Comparison of ENCODE assay signal across 26 cellular contexts in the genomic region with DNA sequence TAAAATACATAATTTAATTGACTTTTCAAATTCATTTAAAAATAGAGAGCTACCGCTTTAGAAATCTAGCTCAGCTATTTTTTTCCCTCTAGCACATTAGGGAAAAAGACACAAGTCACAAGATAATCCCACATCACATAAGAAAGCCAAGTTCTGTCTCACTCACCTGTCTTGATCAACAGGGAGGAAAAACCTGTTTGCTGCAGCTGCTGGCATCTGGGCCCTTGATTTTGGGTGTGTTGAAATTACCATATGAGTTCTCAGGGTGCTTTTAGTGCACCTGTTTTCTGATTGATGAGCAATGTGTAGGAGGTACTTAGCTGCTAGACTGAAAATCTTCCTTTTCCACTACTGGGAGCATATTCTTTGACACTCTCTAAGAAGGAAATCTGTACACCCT.
"Had no signal": no experiment of that assay in that cellular context is flagged by ENCODE, and none has a peak within 500 bp of the region (broad histone marks: within the 10 kb centered on the region; RNA-seq: fewer than 3 reads in every experiment).

No MANE protein-coding gene starts in this region.

- H2AFZ ChIP-seq: parathyroid adenoma had no signal

- H3K9ac ChIP-seq: parathyroid adenoma had no signal

- H3K4me3 ChIP-seq: esophagus squamous epithelium, psoas muscle, right atrium auricular region, suprapubic skin, tibial artery had no signal

- H3K9me3 ChIP-seq: esophagus squamous epithelium, psoas muscle, right atrium auricular region, suprapubic skin, tibial artery had no signal

- H3K27ac ChIP-seq: esophagus squamous epithelium, parathyroid adenoma, psoas muscle, right atrium auricular region, suprapubic skin, tibial artery had no signal

- H3K36me3 ChIP-seq: right atrium auricular region had no signal

- H3K79me2 ChIP-seq: parathyroid adenoma had no signal

- DNase-seq: activated CD4-positive, alpha-beta T cell treated with anti-CD3 and anti-CD28 coated beads for 4 hours; activated CD4-positive, alpha-beta T cell treated with anti-CD3 and anti-CD28 coated beads, Interleukin-2, amount 50 U/mL, for 4 hours; activated CD4-positive, CD25-positive, alpha-beta regulatory T cell; activated gamma-delta T cell; activated naive CD4-positive, alpha-beta T cell treated with anti-CD3 and anti-CD28 coated beads, Interleukin-2, amount 50 U/mL, for 16 hours; activated naive CD8-positive, alpha-beta T cell treated with anti-CD3 and anti-CD28 coated beads, Interleukin-2, amount 50 U/mL, for 24 hours; activated T-cell treated with anti-CD3 and anti-CD28 coated beads for 4 hours; amygdala; central memory CD4-positive, alpha-beta T cell; esophagus squamous epithelium; left cardiac atrium; naive B cell; occipital lobe; psoas muscle; stimulated activated CD4-positive, alpha-beta T cell treated with anti-CD3 and anti-CD28 coated beads, Interleukin-15, amount 100 ng/mL, for 24 hours; stimulated activated CD4-positive, alpha-beta T cell treated with anti-CD3 and anti-CD28 coated beads, Interleukin-2, amount 100 ng/mL, for 24 hours; stimulated activated naive CD4-positive, alpha-beta T cell; T-helper 1 cell; tibial artery had no signal

- H3K4me1 ChIP-seq: psoas muscle, right atrium auricular region, tibial artery had no signal

- H3K4me1 Mint-ChIP-seq: mesothelial cell of epicardium, naive B cell had no signal

- H3K27ac Mint-ChIP-seq: activated naive CD8-positive, alpha-beta T cell treated with anti-CD3 and anti-CD28 coated beads, Interleukin-2, amount 50 U/mL, for 24 hours; activated T-helper 1 cell treated with anti-CD3 and anti-CD28 coated beads, Interleukin-12 subunit alpha, Interleukin-12 subunit beta, Interleukin-2, Interleukin-4 antibody, amounts not matched to agents 30 ng/mL and 10 ng/mL and 1 ng/mL, durations not matched to agents 14 hours and 24 hours and 36 hours; mesothelial cell of epicardium; T-helper 2 cell treated with Interferon-gamma antibody and Interleukin-4, amounts not matched to agents 5 μg/mL and 100 μg/mL, for 36 hours had no signal

- H3K27me3 ChIP-seq: esophagus squamous epithelium, right atrium auricular region, suprapubic skin, tibial artery had no signal

- H3K27me3 Mint-ChIP-seq: activated naive CD8-positive, alpha-beta T cell treated with anti-CD3 and anti-CD28 coated beads, Interleukin-2, amount 50 U/mL, for 24 hours; naive B cell had no signal

- H3K4me3 Mint-ChIP-seq: activated naive CD8-positive, alpha-beta T cell treated with anti-CD3 and anti-CD28 coated beads, Interleukin-2, amount 50 U/mL, for 24 hours; activated T-helper 1 cell treated with anti-CD3 and anti-CD28 coated beads, Interleukin-12 subunit alpha, Interleukin-12 subunit beta, Interleukin-2, Interleukin-4 antibody, amounts not matched to agents 30 ng/mL and 10 ng/mL and 1 ng/mL, durations not matched to agents 14 hours and 24 hours and 36 hours; mesothelial cell of epicardium; naive B cell; neural crest cell; T-helper 2 cell treated with Interferon-gamma antibody and Interleukin-4, amounts not matched to agents 5 μg/mL and 100 μg/mL, for 36 hours had no signal
